Comparison of ENCODE assay signal across 1 cellular context in genomic region chr19:45234089-45234869, GRCh38.
TF ChIP-seq lines count a peak whose summit lies in the region.

No MANE protein-coding gene starts in this region.

TF ChIP-seq in SK-N-SH treated with all-trans-retinoic acid at 6 μM for 48 hours, 23 proteins besides CTCF, POLR2A, EP300 and RAD21 (continued from another document):
- TF ChIP-seq CREB5 (CRISPR knock-in tag; IDR thresholded peaks at IDR 0.05; ENCODE audit: low read depth) (no peak), TCF4 (CRISPR knock-in tag; IDR thresholded peaks at IDR 0.05; ENCODE audit: borderline replicate concordance) (no peak)
